ENCODE assay signal across 8 cellular contexts in the genomic region with DNA sequence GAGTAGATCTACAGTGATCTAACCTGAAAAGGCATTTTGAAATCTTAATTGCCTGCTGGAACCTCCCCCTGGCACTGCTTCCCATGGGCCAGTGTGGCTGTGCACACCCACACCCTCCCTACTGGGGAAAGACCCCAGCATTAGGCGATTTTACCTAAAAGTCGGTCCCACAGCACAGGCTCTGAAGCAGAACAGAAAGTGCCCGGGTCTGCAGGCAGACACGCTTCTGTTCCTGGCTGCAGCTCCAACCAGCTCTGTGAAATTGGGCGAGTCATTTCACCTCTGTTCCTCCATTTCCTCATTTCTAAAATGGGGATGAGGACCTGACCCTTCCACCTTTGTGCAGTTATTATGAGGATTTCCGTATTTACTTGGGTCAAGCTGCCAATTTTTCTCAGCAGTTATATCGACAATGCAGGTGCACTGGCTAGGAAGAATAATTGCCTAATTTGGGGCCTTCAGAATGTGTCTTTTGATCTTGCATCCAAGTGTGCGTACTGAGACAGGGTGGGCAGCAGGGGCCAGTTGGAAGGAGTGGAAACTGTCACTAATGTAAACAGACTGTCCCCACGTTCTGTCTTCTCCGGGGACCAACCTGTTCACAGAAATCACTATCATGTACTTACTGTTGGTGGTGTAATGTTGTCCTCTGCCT. TPM values are rescaled to one million over a fixed set of nuclear protein-coding genes. Genes with fewer than 3 reads are reported as not detected.
DNase-seq lines count a peak whose midpoint lies in the region; ATAC-seq and TF ChIP-seq lines count a peak whose summit lies in the region.

No MANE protein-coding gene starts in this region.

- H3K27ac ChIP-seq in coronary artery = peak overlapping the region; percentile 81 to 82
- peak overlapping the region; percentile 97 for H3K27ac ChIP-seq in parathyroid adenoma

- ATAC-seq in GM18511 (IDR thresholded peaks at IDR 0.05; ENCODE audit: unreplicated experiment) (peak; percentile 48), HG03378 (IDR thresholded peaks at IDR 0.05; ENCODE audit: unreplicated experiment) (peak; percentile 33), sciatic nerve (no peak), GM19023 (IDR thresholded peaks at IDR 0.05; ENCODE audit: unreplicated experiment) (no peak), GM18873 (IDR thresholded peaks at IDR 0.05; ENCODE audit: low FRiP score, unreplicated experiment) (no peak)

- peak overlapping the region; percentile 56 for H3K4me2 ChIP-seq in parathyroid adenoma (ENCODE audit: low read length)

- intact Hi-C loops in sciatic nerve (cut with DNase I) = loop anchor here (10.0 kb wide), 2 partner anchors 64 to 606 kb away; no protein-coding TSS in a partner anchor

- peaks cover 44% of the 10 kb centered on the region for H3K79me2 ChIP-seq in parathyroid adenoma

- TF ChIP-seq CTCF in coronary artery (IDR thresholded peaks at IDR 0.05) (no peak), parathyroid adenoma (IDR thresholded peaks at IDR 0.05) (no peak)

- H2AFZ ChIP-seq in parathyroid adenoma = no peak overlapping the region

- no peaks in the 10 kb centered on the region for H3K9me3 ChIP-seq in parathyroid adenoma (ENCODE audit: control insufficient read depth, low read length)

- H3K4me3 ChIP-seq in coronary artery (peak overlapping the region; percentile 40), parathyroid adenoma (ENCODE audit: low read depth, low read length) (peak overlapping the region; percentile 43)

- DNase-seq in coronary artery (ENCODE audit: low spot score) (no peak), sciatic nerve (ENCODE audit: low spot score) (no peak), occipital lobe (lab: John Stamatoyannopoulos, UW) (no peak)

- H3K9ac ChIP-seq in parathyroid adenoma = no peak overlapping the region

- H3K4me1 ChIP-seq in parathyroid adenoma = peaks cover 35% of the 10 kb centered on the region

- H3K27me3 ChIP-seq in parathyroid adenoma (ENCODE audit: control insufficient read depth, insufficient read depth, low read length) = no peaks in the 10 kb centered on the region

- no peaks in the 10 kb centered on the region for H3K36me3 ChIP-seq in parathyroid adenoma (ENCODE audit: control insufficient read depth, insufficient read depth, low read length)

RNA-seq across cellular contexts. Expression of a gene that starts 7.1 kb away (rescaled TPM):
- 80.8 TPM for total RNA-seq in sciatic nerve
- total RNA-seq in occipital lobe = 23.4 TPM

Comparison
In these comparisons a context has a peak if more than half of its experiments do, and no peak if none do; other contexts are left out.
1. ATAC-seq: peak in GM18511 (single experiment) and HG03378 (single experiment); none in sciatic nerve (single experiment), GM19023 (single experiment) and GM18873 (single experiment).